In the genomic region with DNA sequence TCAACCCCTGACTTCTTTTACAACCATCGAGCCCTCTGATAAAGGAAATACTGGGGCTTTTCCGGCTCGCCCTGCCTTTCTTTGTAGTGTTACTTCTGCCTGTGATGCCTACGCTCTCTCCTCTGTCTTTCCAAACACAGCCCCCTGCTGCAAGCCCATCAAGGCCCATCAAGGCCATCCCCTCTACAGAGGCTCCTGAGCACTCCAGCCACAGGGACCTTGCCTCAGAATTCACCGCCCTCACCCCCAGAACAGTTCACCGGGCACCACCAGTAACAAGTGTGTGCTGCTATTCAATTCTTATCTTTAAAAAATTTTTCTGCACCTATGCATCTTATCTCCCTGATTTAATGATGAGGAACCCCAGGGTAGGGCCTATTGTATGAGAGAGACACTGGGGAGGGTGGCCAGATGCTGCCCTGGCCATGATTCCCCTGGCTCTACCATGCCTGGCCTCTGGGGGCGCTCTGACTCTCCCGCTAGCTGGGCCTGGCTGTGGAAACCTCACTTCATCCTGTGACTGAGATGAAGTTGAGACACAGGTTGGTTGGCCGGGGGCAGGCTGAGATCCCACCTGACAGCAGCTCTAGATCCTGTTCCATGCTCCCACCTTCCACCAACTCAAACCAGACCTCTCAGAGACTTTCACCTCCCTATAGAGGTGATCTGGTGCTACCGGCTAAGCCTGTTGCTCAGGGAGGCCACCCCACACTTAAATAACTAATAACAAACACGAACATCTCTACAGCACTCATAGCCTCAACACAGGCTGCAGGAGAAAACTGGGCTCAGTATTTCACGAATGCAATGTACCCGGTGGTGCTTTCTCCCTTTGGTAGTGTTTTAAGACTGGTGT, we compare ENCODE assay signal across 8 cellular contexts. TPM values are rescaled to one million over a fixed set of nuclear protein-coding genes. Genes with fewer than 3 reads are reported as not detected.
DNase-seq lines count a peak whose midpoint lies in the region; ATAC-seq, FAIRE-seq and TF ChIP-seq lines count a peak whose summit lies in the region.

No MANE protein-coding gene starts in this region.

- no peaks in the 10 kb centered on the region for H3K79me1 ChIP-seq in H9 (ENCODE audit: insufficient read depth, low read depth, low read length, poor library complexity, severe bottlenecking)
- H3K79me1 ChIP-seq in mesenchymal stem cell (replicated peaks; ENCODE audit: low read length, poor library complexity, severe bottlenecking) = no peaks in the 10 kb centered on the region

- H2AFZ ChIP-seq in H9 (ENCODE audit: low read length) = no peak overlapping the region
- no peak overlapping the region for H2AFZ ChIP-seq in mesenchymal stem cell (ENCODE audit: low read depth, low read length)

- H3K56ac ChIP-seq in H9 (ENCODE audit: insufficient read length, low read depth, low read length) = no peak overlapping the region

- no peak overlapping the region for H2BK120ac ChIP-seq in H9 (ENCODE audit: low read depth, low read length, poor library complexity, severe bottlenecking)
- no peak overlapping the region for H2BK120ac ChIP-seq in mesenchymal stem cell (ENCODE audit: low read depth, low read length)

- H3K27me3 Mint-ChIP-seq in H9 (ENCODE audit: low read depth) = peaks cover 28% of the 10 kb centered on the region

- H3K14ac ChIP-seq in H9 (ENCODE audit: insufficient read depth, low read length) (no peak overlapping the region), mesenchymal stem cell (ENCODE audit: low read length in 2 of 2) (no peak overlapping the region)

- FAIRE-seq in frontal cortex (lab: Jason Lieb, UNC) = no peak

- H2BK5ac ChIP-seq in H9 (ENCODE audit: insufficient read length, low read length) (no peak overlapping the region), mesenchymal stem cell (ENCODE audit: low read depth, low read length, poor library complexity, severe bottlenecking) (no peak overlapping the region)

- no peak overlapping the region for H3K4me3 Mint-ChIP-seq in H9

- intact Hi-C loops in body of pancreas (cut with DNase I) = no loop called here

- peaks cover 6 to 13% of the 10 kb centered on the region in 2 experiments for H3K4me1 Mint-ChIP-seq in H9

- no CpG with 5 or more reads among the region's 13 CpGs for WGBS in H9 (ENCODE audit: extremely low coverage, insufficient read length, low lambda C conversion rate)
- WGBS in body of pancreas, 2 donors = 77 to 78% methylated on average over 13 of the region's 13 CpGs
- WGBS in mesenchymal stem cell = 75% methylated on average over 11 of the region's 13 CpGs

- TF ChIP-seq POLR2A in body of pancreas (IDR thresholded peaks at IDR 0.05) = no peak

- ATAC-seq in body of pancreas = peak; percentile 83

- no peak overlapping the region for H3T11ph ChIP-seq in H9 (ENCODE audit: low read length)

- no peak overlapping the region for H2AK5ac ChIP-seq in H9 (ENCODE audit: insufficient read length, low read length)
- no peak overlapping the region for H2AK5ac ChIP-seq in mesenchymal stem cell (ENCODE audit: low read length, severe bottlenecking)

- H3K9ac ChIP-seq in H9 (ENCODE audit: extremely low read depth, insufficient read length, low read length) (no peak overlapping the region), mesenchymal stem cell (ENCODE audit: low read length) (no peak overlapping the region)

- H3K4me2 ChIP-seq in H9 (ENCODE audit: insufficient read depth, insufficient read length, low read length) (no peak overlapping the region), mesenchymal stem cell (ENCODE audit: low read length, poor library complexity, severe bottlenecking) (no peak overlapping the region)

- H3K4ac ChIP-seq in H9 (ENCODE audit: low read depth, low read length) (no peak overlapping the region), mesenchymal stem cell (ENCODE audit: low read depth in 1 of 2, low read length in 2 of 2) (no peak overlapping the region)

- H4K5ac ChIP-seq in H9 (ENCODE audit: insufficient read length, low read depth, low read length) = no peak overlapping the region

- H2BK12ac ChIP-seq in H9 (ENCODE audit: insufficient read length, low read depth, low read length) = no peak overlapping the region
- H2BK12ac ChIP-seq in mesenchymal stem cell (ENCODE audit: low read length in 2 of 2) = no peak overlapping the region

- H4K91ac ChIP-seq in H9 (ENCODE audit: insufficient read length, low read depth, low read length) (no peak overlapping the region), mesenchymal stem cell (ENCODE audit: low read length) (no peak overlapping the region)

- H2BK15ac ChIP-seq in H9 (ENCODE audit: low read depth, low read length) (no peak overlapping the region), mesenchymal stem cell (ENCODE audit: low read depth, poor library complexity, severe bottlenecking) (no peak overlapping the region)

- H3K9me3 Mint-ChIP-seq in H9 = no peaks in the 10 kb centered on the region

- H3K79me2 ChIP-seq in H9 (ENCODE audit: insufficient read depth, low read length) = no peaks in the 10 kb centered on the region

- H3K4me1 ChIP-seq in H9 (ENCODE audit: insufficient read depth, low read length) (no peaks in the 10 kb centered on the region), SJCRH30 (no peaks in the 10 kb centered on the region), body of pancreas (peaks cover 6% of the 10 kb centered on the region), mesenchymal stem cell (ENCODE audit: control insufficient read depth, insufficient read depth, low read depth, low read length) (no peaks in the 10 kb centered on the region)

- no peak overlapping the region for H3K27ac Mint-ChIP-seq in H9

- H4K8ac ChIP-seq in H9 (replicated peaks; ENCODE audit: insufficient read length, low read depth, low read length) = no peak overlapping the region
- no peak overlapping the region for H4K8ac ChIP-seq in mesenchymal stem cell (ENCODE audit: low read length)

- H4K20me1 ChIP-seq in H9 (ENCODE audit: control insufficient read depth, insufficient read depth, insufficient read length) = no peaks in the 10 kb centered on the region

- H3K27ac ChIP-seq in H9 (ENCODE audit: insufficient read length, low read depth, low read length) = no peak overlapping the region
- no peak overlapping the region for H3K27ac ChIP-seq in SJCRH30
- H3K27ac ChIP-seq in body of pancreas = no peak overlapping the region
- no peak overlapping the region for H3K27ac ChIP-seq in mesenchymal stem cell (ENCODE audit: low read length, poor library complexity, severe bottlenecking)

- H3K36me3 ChIP-seq in SJCRH30 (no peaks in the 10 kb centered on the region), body of pancreas (replicated peaks in 1 of 2; ENCODE audit: insufficient read depth in 1 of 2, low read depth in 2 of 2) (no peaks in the 10 kb centered on the region), mesenchymal stem cell (ENCODE audit: control insufficient read depth in 1 of 2, insufficient read depth in 2 of 2, low read depth in 1 of 2, low read length in 2 of 2) (no peaks in the 10 kb centered on the region)

- no peaks in the 10 kb centered on the region for H3K23me2 ChIP-seq in H9 (ENCODE audit: insufficient read length, low read depth, low read length, poor library complexity, severe bottlenecking)

- DNase-seq in D341Med (ENCODE audit: low spot score) (peak; percentile 82), H9 (peak; percentile 77), SJCRH30 (peak; percentile 19 to 60), body of pancreas (peak; percentile 52 to 74 (median 60)), mesenchymal stem cell (peak; percentile 5), DMS79 treated with DMSO at 0.1 percent for 48 hours (lab: John Stamatoyannopoulos, UW) (no peak), midbrain (lab: John Stamatoyannopoulos, UW) (no peak), frontal cortex (ENCODE audit: low spot score in 2 of 2) (no peak)

- H3K4me3 ChIP-seq in SJCRH30 (no peak overlapping the region), body of pancreas (no peak overlapping the region), mesenchymal stem cell (ENCODE audit: insufficient read depth in 1 of 2, low read depth in 1 of 2, low read length in 2 of 2) (no peak overlapping the region)

- H3K9me3 ChIP-seq in H9 (ENCODE audit: control insufficient read depth, low read depth, low read length) (no peaks in the 10 kb centered on the region), SJCRH30 (replicated peaks) (no peaks in the 10 kb centered on the region), body of pancreas (no peaks in the 10 kb centered on the region), mesenchymal stem cell (ENCODE audit: control insufficient read depth, low read length) (no peaks in the 10 kb centered on the region)

- H3K36me3 Mint-ChIP-seq in H9 (ENCODE audit: insufficient read depth in 1 of 3, low read depth in 3 of 3) = no peaks in the 10 kb centered on the region

- TF ChIP-seq CTCF in H9 (conservative IDR thresholded peaks at IDR 0.05) (peak; percentile 92), body of pancreas (IDR thresholded peaks at IDR 0.05) (peak; percentile 46 to 75 (median 63))

- H3K18ac ChIP-seq in H9 (ENCODE audit: insufficient read length, low read depth, low read length) (no peak overlapping the region), mesenchymal stem cell (ENCODE audit: low read depth in 1 of 2, low read length in 2 of 2) (no peak overlapping the region)

- H3K23ac ChIP-seq in H9 (ENCODE audit: insufficient read length, low read depth, low read length) (no peak overlapping the region), mesenchymal stem cell (ENCODE audit: low read length in 2 of 2) (no peak overlapping the region)

- no peak overlapping the region for H2BK20ac ChIP-seq in H9 (ENCODE audit: low read depth, low read length, poor library complexity, severe bottlenecking)

- H3K27me3 ChIP-seq in H9 (ENCODE audit: insufficient read depth, low read length) (no peaks in the 10 kb centered on the region), SJCRH30 (peaks cover 7% of the 10 kb centered on the region; the same call in 1 of the 2 replicates), body of pancreas (no peaks in the 10 kb centered on the region), mesenchymal stem cell (ENCODE audit: control insufficient read depth in 1 of 2, insufficient read depth in 1 of 2, low read length in 2 of 2) (peaks cover 12 to 81% of the 10 kb centered on the region in 2 experiments)

RNA-seq across cellular contexts. Expression of gene GLP1R, which starts 19.2 kb away (rescaled TPM):
- 0.85 and 1.0 TPM in 2 replicates for total RNA-seq in H9 (2021)
- not detected in 2 replicates for total RNA-seq in SJCRH30 (2014; rRNA removed; shearing (Covaris generic))
- 1 to 10 TPM; 5.7 to 6.9 TPM for total RNA-seq in body of pancreas
- not detected for polyA plus RNA-seq in mesenchymal stem cell (2013, experiment 1 of 2)
- not detected for polyA plus RNA-seq in mesenchymal stem cell (2013, experiment 2 of 2)
- total RNA-seq in frontal cortex = 0.41 TPM

Comparison
In these comparisons a context has a peak if more than half of its experiments do, and no peak if none do; other contexts are left out.
1. DNase-seq: peak in D341Med (single experiment), H9 (single experiment), SJCRH30 (2 of 2), body of pancreas (4 of 4) and mesenchymal stem cell (single experiment); none in DMS79 treated with DMSO at 0.1 percent for 48 hours (single experiment), midbrain (single experiment) and frontal cortex (0 of 2).